In genomic region chr13:50244913-50245574, GRCh38 we compare ENCODE assay signal across 8 cellular contexts.
DNase-seq lines count a peak whose midpoint lies in the region; ATAC-seq, FAIRE-seq and TF ChIP-seq lines count a peak whose summit lies in the region.

No MANE protein-coding gene starts in this region.

- no peaks in the 10 kb centered on the region for H3K4me1 ChIP-seq in liver (ENCODE audit: control insufficient read depth in 4 of 4, insufficient read depth in 4 of 4, low read length in 3 of 4)
- no peaks in the 10 kb centered on the region for H3K4me1 ChIP-seq in uterus

- TF ChIP-seq CTCF in HFFc6 (IDR thresholded peaks at IDR 0.05) (no peak), NB4 (IDR thresholded peaks at IDR 0.05; ENCODE audit: low read depth, low read length) (no peak), liver (IDR thresholded peaks at IDR 0.05; ENCODE audit: low read depth, low read length, missing input control) (no peak), uterus (IDR thresholded peaks at IDR 0.05) (no peak), D721Med (IDR thresholded peaks at IDR 0.05; ENCODE audit: insufficient read depth, missing control alignments) (no peak)

- no peaks in the 10 kb centered on the region for H3K9me3 Mint-ChIP-seq in HFFc6

- no peak for FAIRE-seq in D721Med (lab: Jason Lieb, UNC)

- H3K27ac Mint-ChIP-seq in HFFc6: no peak overlapping the region

- DNase-seq in HFFc6: peak; percentile 64
- peak; percentile 85 for DNase-seq in NB4 (ENCODE audit: low read depth)
- peak; percentile 81 for DNase-seq in activated effector memory CD4-positive, alpha-beta T cell treated with anti-CD3 and anti-CD28 coated beads, Interleukin-2, amount 50 U/mL, for 16 hours
- DNase-seq in uterus: no peak
- no peak for DNase-seq in D721Med (ENCODE audit: insufficient read length, low spot score)
- DNase-seq in NCI-H82 treated with DMSO at 0.1 percent for 48 hours (lab: John Stamatoyannopoulos, UW; ENCODE audit: unreplicated experiment): no peak

- TF ChIP-seq RAD21 in liver (IDR thresholded peaks at IDR 0.05): peak; percentile 42 to 63

- no peaks in the 10 kb centered on the region for H3K36me3 ChIP-seq in liver (ENCODE audit: control insufficient read depth in 4 of 4, insufficient read depth in 3 of 4, low read depth in 1 of 4, low read length in 3 of 4)
- no peaks in the 10 kb centered on the region for H3K36me3 ChIP-seq in uterus

- no peak overlapping the region for H3K4me3 Mint-ChIP-seq in HFFc6

- peaks cover 19% of the 10 kb centered on the region for H3K27me3 Mint-ChIP-seq in HFFc6 (ENCODE audit: insufficient read depth)

- H3K27ac ChIP-seq in liver (ENCODE audit: low read depth in 1 of 2, low read length in 2 of 2) (no peak overlapping the region), uterus (no peak overlapping the region)

- H3K4me1 Mint-ChIP-seq in HFFc6 (ENCODE audit: low read depth): peaks cover 18% of the 10 kb centered on the region

- H3K9ac ChIP-seq in liver (ENCODE audit: low read depth in 1 of 2, low read length in 2 of 2): no peak overlapping the region

- peak; percentile 95 for ATAC-seq in GM18499 (IDR thresholded peaks at IDR 0.05; ENCODE audit: insufficient read depth, unreplicated experiment)

- WGBS in liver: 55% methylated on average over 5 of the region's 5 CpGs

- no peak for TF ChIP-seq POLR2A in NB4 (IDR thresholded peaks at IDR 0.05; ENCODE audit: extremely low read depth, insufficient read length)
- no peak for TF ChIP-seq POLR2A in uterus (IDR thresholded peaks at IDR 0.05)

- no peak overlapping the region for H3K4me3 ChIP-seq in NB4 (ENCODE audit: low read depth, low read length)
- H3K4me3 ChIP-seq in liver (ENCODE audit: low read depth in 1 of 3, low read length in 3 of 3): no peak overlapping the region
- no peak overlapping the region for H3K4me3 ChIP-seq in uterus

- H3K27me3 ChIP-seq in liver (ENCODE audit: control insufficient read depth in 4 of 4, insufficient read depth in 4 of 4, low read length in 3 of 4): no peaks in the 10 kb centered on the region
- H3K27me3 ChIP-seq in uterus: no peaks in the 10 kb centered on the region

- H3K9me3 ChIP-seq in liver (ENCODE audit: control insufficient read depth in 4 of 4, low read length in 3 of 4) (no peaks in the 10 kb centered on the region), uterus (no peaks in the 10 kb centered on the region)

- intact Hi-C loops in uterus (cut with DNase I; ENCODE audit: low total_unique reads): no loop called here

- H3K36me3 Mint-ChIP-seq in HFFc6 (ENCODE audit: low read depth): no peaks in the 10 kb centered on the region

TF ChIP-seq in liver, 16 proteins besides CTCF, POLR2A, EP300 and RAD21:
- peak; percentile 37 for TF ChIP-seq ZBTB33 (IDR thresholded peaks at IDR 0.05)
- TF ChIP-seq TAF1 (conservative IDR thresholded peaks at IDR 0.05): no peak
- TF ChIP-seq HNF4A (conservative IDR thresholded peaks at IDR 0.05): peak; percentile 59 to 88
- TF ChIP-seq SP1 (IDR thresholded peaks at IDR 0.05): peak; percentile 73
- no peak for TF ChIP-seq NR2F2 (IDR thresholded peaks at IDR 0.05)
- peak; percentile 76 to 95 for TF ChIP-seq RXRA (IDR thresholded peaks at IDR 0.05)
- peak; percentile 52 for TF ChIP-seq REST (IDR thresholded peaks at IDR 0.05)
- no peak for TF ChIP-seq HNF4G (IDR thresholded peaks at IDR 0.05)
- TF ChIP-seq MAX (IDR thresholded peaks at IDR 0.05): no peak
- TF ChIP-seq FOXA1 (IDR thresholded peaks at IDR 0.05): peak; percentile 88
- TF ChIP-seq GABPA (IDR thresholded peaks at IDR 0.05 in 1 of 2, conservative IDR thresholded peaks at IDR 0.05 in 1 of 2): peak in 1 of 2 donors; percentile 32
- TF ChIP-seq FOXA2 (IDR thresholded peaks at IDR 0.05): peak; percentile 91
- peak; percentile 54 for TF ChIP-seq YY1 (IDR thresholded peaks at IDR 0.05)
- peak; percentile 98 to 100 for TF ChIP-seq JUND (IDR thresholded peaks at IDR 0.05)
- TF ChIP-seq ATF3 (IDR thresholded peaks at IDR 0.05): peak; percentile 88
- no peak for TF ChIP-seq EGR1 (IDR thresholded peaks at IDR 0.05; ENCODE audit: low read depth in 2 of 2)

Comparison
In these comparisons a context has a peak if more than half of its experiments do, and no peak if none do; other contexts are left out.
1. DNase-seq: peak in HFFc6 (single experiment), NB4 (single experiment) and activated effector memory CD4-positive, alpha-beta T cell treated with anti-CD3 and anti-CD28 coated beads, Interleukin-2, amount 50 U/mL, for 16 hours (single experiment); none in uterus (0 of 2), D721Med (single experiment) and NCI-H82 treated with DMSO at 0.1 percent for 48 hours (single experiment).